ENCODE assay signal across 26 cellular contexts in genomic region chr19:8986296-8986695, GRCh38. TPM values are rescaled to one million over a fixed set of nuclear protein-coding genes. Genes with fewer than 3 reads are reported as not detected.
"Had no signal": no experiment of that assay in that cellular context is flagged by ENCODE, and none has a peak within 500 bp of the region (broad histone marks: within the 10 kb centered on the region; RNA-seq: fewer than 3 reads in every experiment).

No MANE protein-coding gene starts in this region.

- ATAC-seq: stimulated activated effector memory CD8-positive, alpha-beta T cell treated with anti-CD3 and anti-CD28 coated beads, Interleukin-12 subunit alpha, Interleukin-12 subunit beta, amount 100 ng/mL, for 72 hours; stimulated activated memory B cell treated with anti-CD40 and anti-IgM and Interleukin-4, amounts not matched to agents 10 μg/mL and 1 μg/mL and 100 μg/mL, for 72 hours; stimulated activated naive B cell treated with anti-CD40 and anti-IgM and Interleukin-4, amounts not matched to agents 10 μg/mL and 1 μg/mL and 100 μg/mL, for 72 hours; stimulated activated naive CD8-positive, alpha-beta T cell treated with anti-CD3 and anti-CD28 coated beads, Interleukin-15, amount 100 ng/mL, for 72 hours; stimulated activated naive CD8-positive, alpha-beta T cell treated with anti-CD3 and anti-CD28 coated beads, Interleukin-15, Interleukin-2, amounts not matched to agents 100 U/mL and 50 U/mL, for 24 hours; upper lobe of right lung had no signal

- H3K9me3 ChIP-seq: testis, thoracic aorta, thyroid gland, tibial artery, transverse colon, upper lobe of left lung, upper lobe of right lung, uterus, vagina had no signal

- H3K4me3 ChIP-seq: stomach, suprapubic skin, testis, thoracic aorta, thyroid gland, tibial artery, tibial nerve, transverse colon, upper lobe of left lung, upper lobe of right lung, uterus, vagina had no signal

- H3K36me3 ChIP-seq: stomach, suprapubic skin, thoracic aorta, thyroid gland, tibial artery, tibial nerve, transverse colon, upper lobe of left lung, upper lobe of right lung, uterus, vagina had no signal

- H3K27ac ChIP-seq: stomach, suprapubic skin, testis, thoracic aorta, thyroid gland, tibial artery, tibial nerve, transverse colon, upper lobe of left lung, upper lobe of right lung, uterus, vagina had no signal

- H3K4me1 ChIP-seq: stomach, suprapubic skin, testis, thyroid gland, tibial artery, tibial nerve, transverse colon, upper lobe of left lung, upper lobe of right lung, uterus, vagina had no signal

- H3K27me3 ChIP-seq: suprapubic skin, testis, thyroid gland, tibial artery, tibial nerve, transverse colon, upper lobe of left lung, upper lobe of right lung, uterus, vagina had no signal

- DNase-seq: stimulated activated CD4-positive, alpha-beta T cell treated with anti-CD3 and anti-CD28 coated beads, Interleukin-2, amount 100 ng/mL, for 48 hours; stimulated activated CD4-positive, alpha-beta T cell treated with anti-CD3 and anti-CD28 coated beads, Interleukin-4, amount 100 ng/mL, for 1 hour; stimulated activated CD4-positive, alpha-beta T cell treated with anti-CD3 and anti-CD28 coated beads, Interleukin-4, amount 100 ng/mL, for 24 hours; stimulated activated CD4-positive, alpha-beta T cell treated with anti-CD3 and anti-CD28 coated beads, Interleukin-4, amount 100 ng/mL, for 4 hours; stimulated activated CD8-positive, alpha-beta memory T cell treated with anti-CD3 and anti-CD28 coated beads, Interleukin-4, amount 100 ng/mL, for 48 hours; stimulated activated naive B cell treated with anti-CD40 and anti-IgM and Interleukin-4, amounts not matched to agents 10 μg/mL and 1 μg/mL and 100 μg/mL, for 72 hours; stimulated activated naive CD4-positive, alpha-beta T cell; stimulated activated naive CD4-positive, alpha-beta T cell treated with Interleukin-2 at 50 U/mL for 16 hours; stimulated activated naive CD8-positive, alpha-beta T cell treated with anti-CD3 and anti-CD28 coated beads, Interleukin-15, amount 100 ng/mL, for 72 hours; stimulated activated naive CD8-positive, alpha-beta T cell treated with anti-CD3 and anti-CD28 coated beads, Interleukin-15, Interleukin-2, amounts not matched to agents 100 U/mL and 50 U/mL, for 24 hours; stomach; substantia nigra; testis; thyroid gland; tibial artery; transverse colon; upper lobe of left lung; upper lobe of right lung; uterus had no signal

RNA-seq across cellular contexts. Expression of gene MUC16, which starts 23.9 kb away (rescaled TPM):
- polyA plus RNA-seq: urinary bladder had no signal
